Comparison of ENCODE assay signal across 25 cellular contexts in the genomic region with DNA sequence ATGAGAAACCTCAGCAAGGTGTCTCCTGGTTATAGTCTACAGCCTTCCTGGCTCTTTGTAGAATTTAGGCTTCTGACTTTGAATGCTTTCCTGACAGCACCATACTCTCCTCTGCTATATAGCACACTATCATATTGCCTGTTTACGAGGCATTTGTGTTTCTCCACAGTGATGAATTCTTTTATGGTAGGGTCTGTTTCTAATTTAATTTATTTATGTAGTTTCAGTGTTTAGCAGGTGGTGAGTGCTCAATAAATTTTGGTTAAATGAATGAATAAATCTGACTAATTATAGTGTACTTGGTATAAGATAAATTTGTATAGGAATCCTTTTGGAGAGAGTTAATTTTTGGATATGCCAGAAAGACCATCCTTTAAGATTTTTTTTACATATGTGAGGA.
DNase-seq lines count a peak whose midpoint lies in the region; ATAC-seq, FAIRE-seq and TF ChIP-seq lines count a peak whose summit lies in the region.
"Had no signal": no experiment of that assay in that cellular context is flagged by ENCODE, and none has a peak within 500 bp of the region (broad histone marks: within the 10 kb centered on the region; RNA-seq: fewer than 3 reads in every experiment).

No MANE protein-coding gene starts in this region.

- H2AK5ac ChIP-seq in trophoblast cell (ENCODE audit: low read length) = no peak overlapping the region

- H3K4me2 ChIP-seq in endothelial cell of umbilical vein (ENCODE audit: insufficient read depth, low read length) (no peak overlapping the region), trophoblast cell (ENCODE audit: low read length) (no peak overlapping the region)

- no peak overlapping the region for H4K12ac ChIP-seq in trophoblast cell (ENCODE audit: low read depth, low read length)

- peak overlapping the region; percentile 25 for H2BK120ac ChIP-seq in trophoblast cell (ENCODE audit: insufficient read depth, low read length, poor library complexity)

- H3K36me3 ChIP-seq in left ventricle myocardium inferior = no peaks in the 10 kb centered on the region
- no peaks in the 10 kb centered on the region for H3K36me3 ChIP-seq in right atrium auricular region
- H3K36me3 ChIP-seq in endothelial cell of umbilical vein (ENCODE audit: control insufficient read depth in 2 of 2, extremely low read depth in 1 of 2, insufficient read depth in 2 of 2, low read length in 2 of 2) = no peaks in the 10 kb centered on the region
- H3K36me3 ChIP-seq in trophoblast cell (ENCODE audit: control insufficient read depth in 1 of 2, insufficient read depth in 2 of 2, low read length in 2 of 2) = no peaks in the 10 kb centered on the region
- H3K36me3 ChIP-seq: gastroesophageal sphincter, thoracic aorta had no signal

- H2AFZ ChIP-seq in endothelial cell of umbilical vein (ENCODE audit: low read depth, low read length) = no peak overlapping the region
- H2AFZ ChIP-seq in trophoblast cell (ENCODE audit: insufficient read depth, low read length, poor library complexity) = no peak overlapping the region

- CTCF ChIA-PET in endothelial cell of umbilical vein (lab: Charles Lee) = interaction anchor here (0.7 to 3.9 kb wide), 23 partner anchors 9 to 909 kb away, joined by 3 to 43 read pairs (median 7); no protein-coding TSS in a partner anchor

- H3K36me3 Mint-ChIP-seq in natural killer cell = peaks cover 14% of the 10 kb centered on the region

- H3K9ac ChIP-seq in endothelial cell of umbilical vein (replicated peaks; ENCODE audit: extremely low read depth, insufficient read depth, low read length) (peak overlapping the region; percentile 12), trophoblast cell (ENCODE audit: low read length) (no peak overlapping the region)

- H3K14ac ChIP-seq in trophoblast cell (ENCODE audit: low read length) = no peak overlapping the region

- no peaks in the 10 kb centered on the region for H3K9me1 ChIP-seq in endothelial cell of umbilical vein (replicated peaks; ENCODE audit: control insufficient read depth, extremely low read depth, insufficient read depth, low read length)

- no peak overlapping the region for H3K27ac Mint-ChIP-seq in natural killer cell
- H3K27ac Mint-ChIP-seq: activated CD4-positive, alpha-beta T cell treated with anti-CD3 and anti-CD28 coated beads, Interleukin-2, amount 10 ng/mL, durations not matched to agents 7 days and 5 days; B cell; stimulated activated naive B cell treated with anti-CD40 and anti-IgM and Interleukin-4, amounts not matched to agents 10 μg/mL and 1 μg/mL and 100 μg/mL, for 72 hours had no signal

- H3K4ac ChIP-seq in trophoblast cell (ENCODE audit: low read depth, low read length) = no peak overlapping the region

- peaks cover 5% of the 10 kb centered on the region for H3K79me1 ChIP-seq in trophoblast cell (ENCODE audit: low read length)

- H3K4me3 ChIP-seq in left ventricle myocardium inferior = no peak overlapping the region
- no peak overlapping the region for H3K4me3 ChIP-seq in right atrium auricular region
- H3K4me3 ChIP-seq in endothelial cell of umbilical vein (replicated peaks in 1 of 3; ENCODE audit: insufficient read depth in 1 of 3, low read depth in 1 of 3, low read length in 3 of 3) = no peak overlapping the region
- no peak overlapping the region for H3K4me3 ChIP-seq in trophoblast cell (ENCODE audit: low read depth, low read length)
- H3K4me3 ChIP-seq: gastroesophageal sphincter, skin epidermis, thoracic aorta had no signal

- H3K9me3 ChIP-seq in left ventricle myocardium inferior (replicated peaks) (peaks cover 18% of the 10 kb centered on the region), right atrium auricular region (peaks cover 4 to 13% of the 10 kb centered on the region in 2 donors), endothelial cell of umbilical vein (replicated peaks; ENCODE audit: control insufficient read depth, insufficient read depth, low read length) (no peaks in the 10 kb centered on the region), trophoblast cell (ENCODE audit: insufficient read depth, low read depth, low read length) (no peaks in the 10 kb centered on the region)

- dilution Hi-C loops in endothelial cell of umbilical vein (cut with MboI; ENCODE audit: extremely low pct_ligation_motif_present, low sequenced_read_pairs) = loop anchor here (25.0 kb wide), 1 partner anchor 877 kb away; no protein-coding TSS in a partner anchor

- no peak overlapping the region for H4K8ac ChIP-seq in trophoblast cell (ENCODE audit: low read depth, low read length)

- H3K27me3 Mint-ChIP-seq in natural killer cell (ENCODE audit: low read depth in 2 of 2) = no peaks in the 10 kb centered on the region
- H3K27me3 Mint-ChIP-seq: activated CD4-positive, alpha-beta T cell treated with anti-CD3 and anti-CD28 coated beads, Interleukin-2, amount 10 ng/mL, durations not matched to agents 7 days and 5 days; activated naive CD8-positive, alpha-beta T cell; activated T-helper 17 cell treated with anti-CD3 and anti-CD28 coated beads, Interleukin-2, amount 50 U/mL, for 72 hours; B cell; stimulated activated naive B cell treated with anti-CD40 and anti-IgM and Interleukin-4, amounts not matched to agents 10 μg/mL and 1 μg/mL and 100 μg/mL, for 72 hours had no signal

- no peak overlapping the region for H3K18ac ChIP-seq in trophoblast cell (ENCODE audit: low read length)

- TF ChIP-seq POLR2A in endothelial cell of umbilical vein (IDR thresholded peaks at IDR 0.05; ENCODE audit: low read depth, low read length) = no peak

- peaks cover 32% of the 10 kb centered on the region for H3K4me1 ChIP-seq in left ventricle myocardium inferior
- peaks cover 0 to 11% of the 10 kb centered on the region in 2 donors for H3K4me1 ChIP-seq in right atrium auricular region
- peaks cover 11% of the 10 kb centered on the region for H3K4me1 ChIP-seq in endothelial cell of umbilical vein (ENCODE audit: control insufficient read depth, extremely low read depth, insufficient read depth, low read length)
- H3K4me1 ChIP-seq in trophoblast cell (ENCODE audit: control insufficient read depth in 1 of 2, insufficient read depth in 2 of 2, low read length in 2 of 2) = peaks cover 0 to 5% of the 10 kb centered on the region in 2 experiments

- H3K27ac ChIP-seq in left ventricle myocardium inferior (replicated peaks) (peak overlapping the region; percentile 64), right atrium auricular region (peak overlapping the region in 1 of 2 donors; percentile 15), endothelial cell of umbilical vein (ENCODE audit: insufficient read depth, low read depth, low read length) (no peak overlapping the region), trophoblast cell (ENCODE audit: low read depth, low read length) (no peak overlapping the region)
- H3K27ac ChIP-seq: thoracic aorta had no signal

- no CpG with 5 or more reads among the region's 1 CpG for WGBS in trophoblast cell (ENCODE audit: extremely low coverage, insufficient coverage, insufficient read length)

- POLR2A ChIA-PET in endothelial cell of umbilical vein (lab: Charles Lee) = interaction anchor here (1.1 kb wide), 1 partner anchor 858 kb away, joined by 6 read pairs; a partner anchor contains a TSS

- H3K79me2 ChIP-seq in endothelial cell of umbilical vein (ENCODE audit: control insufficient read depth, insufficient read depth, low read length) (no peaks in the 10 kb centered on the region), trophoblast cell (ENCODE audit: control insufficient read depth, insufficient read depth, low read length, poor library complexity) (no peaks in the 10 kb centered on the region)

- DNase-seq in left ventricle myocardium inferior (no peak), right atrium auricular region (ENCODE audit: low spot score) (no peak), endothelial cell of umbilical vein (ENCODE audit: low read depth, low spot score) (no peak), trophoblast cell (no peak), natural killer cell (no peak), cerebellar cortex (ENCODE audit: low spot score) (no peak)
- DNase-seq: activated CD4-positive, alpha-beta T cell treated with anti-CD3 and anti-CD28 coated beads, Interleukin-2, amount 10 ng/mL, durations not matched to agents 7 days and 5 days; effector memory CD4-positive, alpha-beta T cell; KG1; MV-4-11; NCI-H2171 treated with DMSO at 0.1 percent for 48 hours; NCI-H526 treated with DMSO at 0.1 percent for 48 hours; stimulated activated CD4-positive, alpha-beta T cell treated with anti-CD3 and anti-CD28 coated beads, Interleukin-2, amount 100 ng/mL, for 24 hours; stimulated activated naive B cell treated with anti-CD40 and anti-IgM and Interleukin-4, amounts not matched to agents 10 μg/mL and 1 μg/mL and 100 μg/mL, for 72 hours; T-helper 2 cell had no signal

- no peak overlapping the region for H2BK12ac ChIP-seq in trophoblast cell (ENCODE audit: low read length)

- H4K20me1 ChIP-seq in endothelial cell of umbilical vein (replicated peaks; ENCODE audit: control insufficient read depth, extremely low read depth, insufficient read depth, low read length) = no peaks in the 10 kb centered on the region

- intact Hi-C loops in left ventricle myocardium inferior (cut with micrococcal nuclease) (no loop called here), endothelial cell of umbilical vein (cut with micrococcal nuclease) (loop anchor here (1.0 to 5.0 kb wide), 5 partner anchors 53 to 909 kb away; no protein-coding TSS in a partner anchor), natural killer cell (cut with micrococcal nuclease) (loop anchor here (2.0 to 10.0 kb wide), 3 partner anchors 100 to 907 kb away; no protein-coding TSS in a partner anchor)

- BruUV-seq in endothelial cell of umbilical vein (replicated peaks; lab: Mats Ljungman, UMichigan) = no TSS peak

- no peak overlapping the region for H3K23ac ChIP-seq in trophoblast cell (ENCODE audit: low read length)

- H3K9me3 Mint-ChIP-seq in natural killer cell = peaks cover 3 to 7% of the 10 kb centered on the region in 2 donors
- H3K9me3 Mint-ChIP-seq: activated T-helper 17 cell treated with anti-CD3 and anti-CD28 coated beads, Interleukin-2, amount 50 U/mL, for 72 hours had no signal

- FAIRE-seq in endothelial cell of umbilical vein (lab: Jason Lieb, UNC) = no peak
- FAIRE-seq: A204.1 had no signal

- no peak for TF ChIP-seq CTCF in left ventricle myocardium inferior (IDR thresholded peaks at IDR 0.05; ENCODE audit: borderline replicate concordance)
- TF ChIP-seq CTCF in right atrium auricular region (IDR thresholded peaks at IDR 0.05) = no peak
- no peak for TF ChIP-seq CTCF in endothelial cell of umbilical vein (IDR thresholded peaks at IDR 0.05; ENCODE audit: extremely low read depth in 1 of 2, insufficient read depth in 1 of 2, low read depth in 1 of 2, low read length in 2 of 2)
- no peak for TF ChIP-seq CTCF in natural killer cell (IDR thresholded peaks at IDR 0.05)

- H3K4me3 Mint-ChIP-seq in natural killer cell = no peak overlapping the region
- H3K4me3 Mint-ChIP-seq: activated CD4-positive, alpha-beta T cell treated with anti-CD3 and anti-CD28 coated beads, Interleukin-2, amount 10 ng/mL, durations not matched to agents 7 days and 5 days; activated naive CD8-positive, alpha-beta T cell; activated T-helper 17 cell treated with anti-CD3 and anti-CD28 coated beads, Interleukin-2, amount 50 U/mL, for 72 hours; B cell; neural crest cell; stimulated activated naive B cell treated with anti-CD40 and anti-IgM and Interleukin-4, amounts not matched to agents 10 μg/mL and 1 μg/mL and 100 μg/mL, for 72 hours had no signal

- ATAC-seq in HG02852 (IDR thresholded peaks at IDR 0.05; ENCODE audit: unreplicated experiment) = no peak
- ATAC-seq in HG02973 (IDR thresholded peaks at IDR 0.05; ENCODE audit: unreplicated experiment) = no peak
- no peak for ATAC-seq in natural killer cell
- ATAC-seq: activated T-helper 17 cell treated with anti-CD3 and anti-CD28 coated beads, Interleukin-2, amount 50 U/mL, for 72 hours; stimulated activated naive B cell treated with anti-CD40 and anti-IgM and Interleukin-4, amounts not matched to agents 10 μg/mL and 1 μg/mL and 100 μg/mL, for 72 hours had no signal

- no peaks in the 10 kb centered on the region for H3K27me3 ChIP-seq in left ventricle myocardium inferior (ENCODE audit: low read depth)
- no peaks in the 10 kb centered on the region for H3K27me3 ChIP-seq in right atrium auricular region
- H3K27me3 ChIP-seq in endothelial cell of umbilical vein (ENCODE audit: control insufficient read depth in 2 of 2, insufficient read depth in 2 of 2, low read length in 2 of 2) = no peaks in the 10 kb centered on the region
- H3K27me3 ChIP-seq in trophoblast cell (ENCODE audit: insufficient read depth, low read length) = no peaks in the 10 kb centered on the region
- H3K27me3 ChIP-seq: gastroesophageal sphincter had no signal

- H4K91ac ChIP-seq in trophoblast cell (ENCODE audit: low read depth, low read length) = no peak overlapping the region

- H2BK5ac ChIP-seq in trophoblast cell (ENCODE audit: low read depth, low read length, poor library complexity) = peak overlapping the region; percentile 4

- H3K4me1 Mint-ChIP-seq in natural killer cell = peaks cover 5 to 6% of the 10 kb centered on the region in 2 donors
